8 cellular contexts compared by ENCODE assay signal in genomic region chrX:153725039-153725831, GRCh38. TPM values are rescaled to one million over a fixed set of nuclear protein-coding genes. Genes with fewer than 3 reads are reported as not detected.
A peak's percentile ranks its signal among the peaks of the same experiment; 100 is the strongest.
DNase-seq lines count a peak whose midpoint lies in the region; ATAC-seq and TF ChIP-seq lines count a peak whose summit lies in the region.

No MANE protein-coding gene starts in this region.

- peaks cover 28% of the 10 kb centered on the region for H3K4me1 Mint-ChIP-seq in CD8-positive, alpha-beta T cell (ENCODE audit: low read depth)
- H3K4me1 Mint-ChIP-seq in WTC11, result peaks cover 18% of the 10 kb centered on the region

- intact Hi-C loops in CD8-positive, alpha-beta T cell (cut with DNase I, micrococcal nuclease), result no loop called here
- intact Hi-C loops in aorta (cut with DNase I), result no loop called here

- no peaks in the 10 kb centered on the region for H3K9me3 Mint-ChIP-seq in CD8-positive, alpha-beta T cell
- H3K9me3 Mint-ChIP-seq in WTC11, result no peaks in the 10 kb centered on the region

- H3K27ac ChIP-seq in CD8-positive, alpha-beta T cell (ENCODE audit: low read depth, low read length), result peak overlapping the region; percentile 47
- H3K27ac ChIP-seq in iPS DF 6.9 (ENCODE audit: low read length) (no peak overlapping the region), subcutaneous abdominal adipose tissue (ENCODE audit: low read depth, low read length) (peak overlapping the region; percentile 80), aorta (ENCODE audit: low read depth in 1 of 2, low read length in 2 of 2) (peak overlapping the region in 1 of 2 donors; percentile 90)

- no peaks in the 10 kb centered on the region for H3K27me3 Mint-ChIP-seq in CD8-positive, alpha-beta T cell (ENCODE audit: low read depth)
- H3K27me3 Mint-ChIP-seq in WTC11 (ENCODE audit: low read depth), result no peaks in the 10 kb centered on the region

- WGBS in iPS DF 6.9 (ENCODE audit: insufficient coverage, insufficient read length), result no CpG with 5 or more reads among the region's 55 CpGs
- WGBS in aorta, 2 donors, result 78 to 79% methylated on average over 54 to 55 of the region's 55 CpGs

- no peak for TF ChIP-seq CTCF in CD8-positive, alpha-beta T cell (IDR thresholded peaks at IDR 0.05)
- no peak for TF ChIP-seq CTCF in WTC11 (IDR thresholded peaks at IDR 0.05)

- ATAC-seq in CD8-positive, alpha-beta T cell, result no peak
- ATAC-seq in GM21723 (IDR thresholded peaks at IDR 0.05; ENCODE audit: unreplicated experiment), result peak; percentile 9
- ATAC-seq in WTC11, result no peak; the same call in 1 of the 2 replicates
- no peak for ATAC-seq in aorta (ENCODE audit: low FRiP score)

- peak in 1 of 7 experiments; percentile 30 for DNase-seq in CD8-positive, alpha-beta T cell
- DNase-seq in WTC11 (ENCODE audit: low spot score), result peak; percentile 15
- DNase-seq in iPS DF 6.9 (ENCODE audit: low read depth, low spot score), result no peak
- no peak for DNase-seq in aorta
- no peak for DNase-seq in NCI-H2227 treated with DMSO at 0.1 percent for 48 hours (lab: John Stamatoyannopoulos, UW)
- DNase-seq in dermis blood vessel endothelial cell, result no peak

- H3K36me3 Mint-ChIP-seq in CD8-positive, alpha-beta T cell, result peaks cover 16% of the 10 kb centered on the region
- H3K36me3 Mint-ChIP-seq in WTC11, result peaks cover 15% of the 10 kb centered on the region

- peak overlapping the region in 4 of 5 donors; percentile 55 to 71 (median 58) for H3K9ac ChIP-seq in subcutaneous abdominal adipose tissue (ENCODE audit: low read length in 5 of 5)

- H3K4me3 Mint-ChIP-seq in CD8-positive, alpha-beta T cell, result peak overlapping the region; percentile 72
- H3K4me3 Mint-ChIP-seq in WTC11, result peak overlapping the region; percentile 24; the same call in 1 of the 2 replicates

- H3K36me3 ChIP-seq in CD8-positive, alpha-beta T cell (ENCODE audit: insufficient read depth, low read length), result no peaks in the 10 kb centered on the region
- H3K36me3 ChIP-seq in iPS DF 6.9 (ENCODE audit: control insufficient read depth, insufficient read depth, low read length) (peaks cover 3% of the 10 kb centered on the region), subcutaneous abdominal adipose tissue (ENCODE audit: control insufficient read depth in 5 of 5, insufficient read depth in 5 of 5, low read length in 5 of 5) (peaks cover 0 to 14% (median 9%) of the 10 kb centered on the region in 5 donors), aorta (ENCODE audit: control insufficient read depth in 1 of 2, insufficient read depth in 2 of 2, low read length in 1 of 2) (no peaks in the 10 kb centered on the region)

- H3K9me3 ChIP-seq in CD8-positive, alpha-beta T cell (ENCODE audit: low read length), result no peaks in the 10 kb centered on the region
- H3K9me3 ChIP-seq in iPS DF 6.9 (ENCODE audit: control insufficient read depth, insufficient read depth, low read length), result no peaks in the 10 kb centered on the region
- H3K9me3 ChIP-seq in subcutaneous abdominal adipose tissue (ENCODE audit: control insufficient read depth in 5 of 5, low read length in 5 of 5), result peaks cover 0 to 3% (median 0%) of the 10 kb centered on the region in 5 donors
- H3K9me3 ChIP-seq in aorta (ENCODE audit: control insufficient read depth, low read length), result no peaks in the 10 kb centered on the region

- H3K27me3 ChIP-seq in CD8-positive, alpha-beta T cell (ENCODE audit: insufficient read depth, low read length), result no peaks in the 10 kb centered on the region
- no peaks in the 10 kb centered on the region for H3K27me3 ChIP-seq in iPS DF 6.9 (ENCODE audit: control insufficient read depth, insufficient read depth, low read length)
- peaks cover 0 to 21% (median 0%) of the 10 kb centered on the region in 5 donors for H3K27me3 ChIP-seq in subcutaneous abdominal adipose tissue (ENCODE audit: control insufficient read depth in 5 of 5, insufficient read depth in 4 of 5, low read length in 5 of 5)
- no peaks in the 10 kb centered on the region for H3K27me3 ChIP-seq in aorta (ENCODE audit: control insufficient read depth in 1 of 2, insufficient read depth in 2 of 2, low read length in 1 of 2)

- H3K4me1 ChIP-seq in CD8-positive, alpha-beta T cell (ENCODE audit: insufficient read depth, low read length), result peaks cover 31% of the 10 kb centered on the region
- H3K4me1 ChIP-seq in iPS DF 6.9 (ENCODE audit: control insufficient read depth, insufficient read depth, low read length) (peaks cover 4% of the 10 kb centered on the region), subcutaneous abdominal adipose tissue (ENCODE audit: control insufficient read depth in 5 of 5, insufficient read depth in 5 of 5, low read length in 5 of 5) (peaks cover 16 to 60% (median 51%) of the 10 kb centered on the region in 5 donors), aorta (ENCODE audit: control insufficient read depth in 1 of 2, insufficient read depth in 2 of 2, low read length in 2 of 2) (no peaks in the 10 kb centered on the region)

- POLR2A ChIA-PET in CD8-positive, alpha-beta T cell (lab: Charles Lee), result no interaction called here
- POLR2A ChIA-PET in WTC11 (lab: Charles Lee), result no interaction called here

- CTCF ChIA-PET in CD8-positive, alpha-beta T cell (lab: Charles Lee), result no interaction called here
- CTCF ChIA-PET in WTC11 (lab: Charles Lee), result no interaction called here

- peak overlapping the region; percentile 54 for H3K4me3 ChIP-seq in CD8-positive, alpha-beta T cell (ENCODE audit: low read depth, low read length)
- H3K4me3 ChIP-seq in iPS DF 6.9 (ENCODE audit: low read length) (peak overlapping the region; percentile 80; the same call in 1 of the 2 replicates), subcutaneous abdominal adipose tissue (ENCODE audit: low read depth in 1 of 5, low read length in 5 of 5) (peak overlapping the region in 4 of 5 donors; percentile 51 to 65 (median 56)), aorta (ENCODE audit: low read length in 2 of 2) (no peak overlapping the region)

- H3K27ac Mint-ChIP-seq in CD8-positive, alpha-beta T cell, result no peak overlapping the region
- no peak overlapping the region for H3K27ac Mint-ChIP-seq in WTC11

TF ChIP-seq in WTC11, 78 proteins besides CTCF, POLR2A, EP300 and RAD21 (continues in another document):
- no peak for TF ChIP-seq ZBTB21 (CRISPR knock-in tag; IDR thresholded peaks at IDR 0.05; ENCODE audit: borderline replicate concordance)
- no peak for TF ChIP-seq SOX15 (CRISPR knock-in tag; IDR thresholded peaks at IDR 0.05)
- no peak for TF ChIP-seq AFF4 (CRISPR knock-in tag; IDR thresholded peaks at IDR 0.05; ENCODE audit: borderline replicate concordance)
- no peak for TF ChIP-seq MXD4 (CRISPR knock-in tag; IDR thresholded peaks at IDR 0.05; ENCODE audit: borderline replicate concordance)

RNA-seq across cellular contexts. Expression of gene ABCD1, which starts 0.6 kb away (rescaled TPM):
- 1 to 10 TPM; 5.2 to 6.4 TPM for total RNA-seq in CD8-positive, alpha-beta T cell
- total RNA-seq in WTC11 (2021), result 9.1 to 10.4 TPM (median 9.5 TPM) in 3 replicates
- total RNA-seq in aorta, result 10 to 100 TPM; 11.4 to 15.8 TPM
- 1 to 10 TPM; 8.8 to 9.9 TPM for polyA plus RNA-seq in aorta
- 10.0 and 16.6 TPM in 2 replicates for total RNA-seq in dermis blood vessel endothelial cell

RNA-seq across cellular contexts. Expression of gene BCAP31, which starts 1.0 kb away (rescaled TPM):
- 10 to 100 TPM; 35.3 to 39.1 TPM for total RNA-seq in CD8-positive, alpha-beta T cell
- total RNA-seq in WTC11 (2021) (142 to 150 TPM (median 144 TPM) in 3 replicates), aorta (100 to 1,000 TPM; 118 to 130 TPM), dermis blood vessel endothelial cell (303 and 321 TPM in 2 replicates)
- 100 to 1,000 TPM; 101 to 128 TPM for polyA plus RNA-seq in aorta

RNA-seq across cellular contexts. Expression of gene SLC6A8, which starts 37.5 kb away (rescaled TPM):
- total RNA-seq in CD8-positive, alpha-beta T cell, result 1 to 10 TPM; 2.7 to 2.9 TPM
- total RNA-seq in WTC11 (2021) (102 to 112 TPM (median 110 TPM) in 3 replicates), aorta (10 to 100 TPM; 16.2 to 26.7 TPM), dermis blood vessel endothelial cell (3.3 and 4.6 TPM in 2 replicates)
- 10 to 100 TPM; 13.9 to 14.7 TPM for polyA plus RNA-seq in aorta

RNA-seq across cellular contexts. Expression of gene PLXNB3, which starts 38.8 kb away (rescaled TPM):
- under 1 TPM; 0.35 to 0.50 TPM for total RNA-seq in CD8-positive, alpha-beta T cell
- total RNA-seq in WTC11 (2021) (2.5 to 4.2 TPM (median 2.9 TPM) in 3 replicates), aorta (10 to 100 TPM; 18.0 to 18.7 TPM), dermis blood vessel endothelial cell (5.1 and 14.1 TPM in 2 replicates)
- 10 to 100 TPM in 1 of 2 donors, under 1 TPM in 1; 0.38 to 31.4 TPM for polyA plus RNA-seq in aorta

RNA-seq across cellular contexts. Expression of gene PNCK, which starts 51.6 kb away (rescaled TPM):
- total RNA-seq in CD8-positive, alpha-beta T cell, result under 1 TPM; 0.44 to 0.68 TPM
- total RNA-seq in WTC11 (2021) (8.6 to 14.3 TPM (median 12.1 TPM) in 3 replicates), aorta (1 to 10 TPM; 4.3 to 4.9 TPM), dermis blood vessel endothelial cell (not detected in 2 replicates)
- polyA plus RNA-seq in aorta, result 1 to 10 TPM in 1 of 2 donors, not detected in 1; 3.0 TPM

Comparison
In these comparisons a context has a peak if more than half of its experiments do, and no peak if none do; other contexts are left out.
1. H3K4me3 ChIP-seq: peak in CD8-positive, alpha-beta T cell (single experiment), iPS DF 6.9 (single experiment) and subcutaneous abdominal adipose tissue (4 of 5); none in aorta (0 of 2).